9 cellular contexts compared by ENCODE assay signal in the genomic region with DNA sequence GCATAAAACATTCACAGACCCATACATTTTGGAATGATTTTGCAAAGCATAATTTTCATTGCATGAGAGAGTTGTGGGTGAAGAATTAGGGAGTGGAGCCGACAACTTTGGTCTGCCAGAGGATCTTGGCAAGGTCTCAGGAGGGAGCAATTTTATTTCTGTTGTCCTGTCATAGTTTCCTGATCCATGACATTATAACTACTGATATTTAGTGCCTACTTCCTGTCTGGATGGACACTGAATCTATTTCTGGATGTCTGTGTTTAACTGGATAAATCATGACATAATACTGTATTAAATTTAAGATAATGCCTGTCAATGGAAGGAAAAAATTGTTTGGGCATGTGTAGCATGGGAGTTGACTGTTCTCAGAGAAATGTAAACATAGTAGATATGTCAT. TPM values are rescaled to one million over a fixed set of nuclear protein-coding genes. Genes with fewer than 3 reads are reported as not detected.
DNase-seq lines count a peak whose midpoint lies in the region; ATAC-seq and TF ChIP-seq lines count a peak whose summit lies in the region.
"Had no signal": no experiment of that assay in that cellular context is flagged by ENCODE, and none has a peak within 500 bp of the region (broad histone marks: within the 10 kb centered on the region; RNA-seq: fewer than 3 reads in every experiment).

No MANE protein-coding gene starts in this region.

- H3K9me3 Mint-ChIP-seq in activated B cell treated with CpG ODN at 0.5 μM for 24 hours, result no peaks in the 10 kb centered on the region

- ATAC-seq in activated B cell treated with CpG ODN at 0.5 μM for 24 hours (ENCODE audit: low read depth) (no peak), HG02642 (IDR thresholded peaks at IDR 0.05; ENCODE audit: poor library complexity, unreplicated experiment) (no peak), GM21526 (IDR thresholded peaks at IDR 0.05; ENCODE audit: low FRiP score, unreplicated experiment) (no peak)

- H3K27ac ChIP-seq in ACC112 (ENCODE audit: low read depth, low read length), result no peak overlapping the region

- H3K4me3 Mint-ChIP-seq in activated B cell treated with CpG ODN at 0.5 μM for 24 hours, result peak overlapping the region; percentile 97

- no peak for TF ChIP-seq CTCF in activated B cell treated with CpG ODN at 0.5 μM for 24 hours (IDR thresholded peaks at IDR 0.05)

- H3K27me3 Mint-ChIP-seq in activated B cell treated with CpG ODN at 0.5 μM for 24 hours, result no peaks in the 10 kb centered on the region

- peaks cover 82% of the 10 kb centered on the region for H3K4me1 Mint-ChIP-seq in activated B cell treated with CpG ODN at 0.5 μM for 24 hours

- POLR2A ChIA-PET in activated B cell treated with CpG ODN at 0.5 μM for 24 hours (lab: Charles Lee), result interaction anchor here (0.7 to 9.2 kb wide), 4 partner anchors 43 to 479 kb away, joined by 3 to 289 read pairs (median 4); partner anchors contain the start of gene UBE2E3

- intact Hi-C loops in activated B cell treated with CpG ODN at 0.5 μM for 24 hours (cut with micrococcal nuclease), result loop anchor here (5.0 kb wide), 4 partner anchors 217 to 1258 kb away; partner anchors contain the start of genes DNAJC10 and ITPRID2

- CTCF ChIA-PET in activated B cell treated with CpG ODN at 0.5 μM for 24 hours (lab: Charles Lee), result interaction anchor here (2.3 to 6.6 kb wide), 3 partner anchors 8 to 355 kb away, joined by 10 to 178 read pairs (median 56); no protein-coding TSS in a partner anchor

- peaks cover 43% of the 10 kb centered on the region for H3K79me2 ChIP-seq in ACC112 (ENCODE audit: control insufficient read depth, insufficient read depth, low read length, unreplicated experiment)

- DNase-seq in activated B cell treated with CpG ODN at 0.5 μM for 24 hours (no peak), left kidney (ENCODE audit: low read depth, low spot score) (peak; percentile 24), NK-92 (lab: John Stamatoyannopoulos, UW; ENCODE audit: unreplicated experiment) (no peak)
- DNase-seq in stimulated activated CD4-positive, alpha-beta T cell treated with anti-CD3 and anti-CD28 coated beads, Interleukin-15, amount 100 ng/mL, for 24 hours, result no peak
- DNase-seq: NCI-H2029 had no signal

- H2AFZ ChIP-seq in ACC112 (ENCODE audit: low read length, unreplicated experiment), result no peak overlapping the region

- H3K4me1 ChIP-seq in ACC112 (ENCODE audit: control insufficient read depth, insufficient read depth, low read length, unreplicated experiment), result peaks cover 43% of the 10 kb centered on the region

- H3K36me3 ChIP-seq in ACC112 (ENCODE audit: insufficient read depth, low read length), result no peaks in the 10 kb centered on the region

- H3K27ac Mint-ChIP-seq in activated B cell treated with CpG ODN at 0.5 μM for 24 hours, result peak overlapping the region; percentile 97

- peak overlapping the region; percentile 89 for H3K4me3 ChIP-seq in ACC112 (ENCODE audit: low read depth, low read length)
- H3K4me3 ChIP-seq in GM08714 (ENCODE audit: low read length), result peak overlapping the region; percentile 83

- H3K27me3 ChIP-seq in ACC112 (ENCODE audit: insufficient read depth, low read length), result no peaks in the 10 kb centered on the region

- peaks cover 35% of the 10 kb centered on the region for H3K36me3 Mint-ChIP-seq in activated B cell treated with CpG ODN at 0.5 μM for 24 hours (ENCODE audit: low read depth)

RNA-seq across cellular contexts. Expression of gene ITGA4, which starts 2.5 kb away (rescaled TPM):
- total RNA-seq in activated B cell treated with CpG ODN at 0.5 μM for 24 hours, result 89.2 and 104 TPM in 2 replicates
